22 cellular contexts compared by ENCODE assay signal in the genomic region with DNA sequence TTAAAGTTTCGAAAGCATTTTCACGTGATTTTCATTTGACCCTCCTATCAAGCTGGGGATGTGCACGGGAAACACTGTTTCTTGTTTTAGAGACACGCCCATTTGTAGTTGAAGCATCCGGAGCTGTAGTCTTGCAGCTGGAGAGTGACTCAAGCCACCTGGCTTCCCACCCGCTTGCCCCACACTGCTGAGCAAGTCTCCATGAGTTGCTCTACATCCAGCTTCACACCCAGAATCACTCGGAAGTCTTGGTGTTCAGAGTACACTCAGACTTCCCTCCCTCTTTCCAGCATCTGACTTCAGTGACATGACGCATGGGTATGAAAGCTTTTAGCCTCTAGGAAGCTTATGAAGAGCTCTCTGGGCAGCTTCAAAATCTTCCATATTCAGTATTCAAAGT.
A peak's percentile ranks its signal among the peaks of the same experiment; 100 is the strongest.
DNase-seq lines count a peak whose midpoint lies in the region; ATAC-seq and TF ChIP-seq lines count a peak whose summit lies in the region.
"Had no signal": no experiment of that assay in that cellular context is flagged by ENCODE, and none has a peak within 500 bp of the region (broad histone marks: within the 10 kb centered on the region; RNA-seq: fewer than 3 reads in every experiment).

No MANE protein-coding gene starts in this region.

- H3K27me3 ChIP-seq in osteoblast (ENCODE audit: insufficient read depth, low read length) (no peaks in the 10 kb centered on the region), aorta (ENCODE audit: control insufficient read depth in 1 of 2, insufficient read depth in 2 of 2, low read length in 1 of 2) (no peaks in the 10 kb centered on the region)
- H3K27me3 ChIP-seq: adrenal gland, esophagus squamous epithelium, MG63, testis had no signal

- no peak for DNase-seq in activated T-cell treated with anti-CD3 and anti-CD28 coated beads, Interleukin-2, amount 50 U/mL, for 72 hours
- no peak for DNase-seq in activated T-cell treated with anti-CD3 and anti-CD28 coated beads, Interleukin-2, amount 50 U/mL, for 1 hour
- peak; percentile 37 for DNase-seq in dermis blood vessel endothelial cell
- DNase-seq in osteoblast (ENCODE audit: insufficient read length, low spot score, missing footprints), result peak; percentile 41
- no peak for DNase-seq in aorta
- no peak for DNase-seq in activated naive CD8-positive, alpha-beta T cell treated with anti-CD3 and anti-CD28 coated beads, Interleukin-2, amount 50 U/mL, for 24 hours
- DNase-seq: adrenal gland; effector CD8-positive, alpha-beta T cell; esophagus squamous epithelium; MG63; NCI-H1694; NCI-H2227 treated with DMSO at 0.1 percent for 48 hours; stimulated activated CD4-positive, alpha-beta T cell treated with anti-CD3 and anti-CD28 coated beads, Interleukin-12 subunit alpha, Interleukin-12 subunit beta, amount 100 ng/mL, for 4 hours; testis; WERI-Rb-1 had no signal

- H3K27me3 Mint-ChIP-seq in activated T-cell treated with anti-CD3 and anti-CD28 coated beads, Interleukin-2, amount 50 U/mL, for 72 hours (ENCODE audit: low read depth), result no peaks in the 10 kb centered on the region
- H3K27me3 Mint-ChIP-seq in activated T-helper 17 cell treated with anti-CD3 and anti-CD28 coated beads, Interleukin-2, amount 50 U/mL, for 72 hours, result no peaks in the 10 kb centered on the region
- H3K27me3 Mint-ChIP-seq in activated naive CD8-positive, alpha-beta T cell treated with anti-CD3 and anti-CD28 coated beads, Interleukin-2, amount 50 U/mL, for 24 hours, result no peaks in the 10 kb centered on the region

- H3K27ac Mint-ChIP-seq in activated T-cell treated with anti-CD3 and anti-CD28 coated beads, Interleukin-2, amount 50 U/mL, for 72 hours, result peak overlapping the region; percentile 31
- no peak overlapping the region for H3K27ac Mint-ChIP-seq in activated T-helper 17 cell treated with anti-CD3 and anti-CD28 coated beads, Interleukin-2, amount 50 U/mL, for 72 hours
- no peak overlapping the region for H3K27ac Mint-ChIP-seq in activated naive CD8-positive, alpha-beta T cell treated with anti-CD3 and anti-CD28 coated beads, Interleukin-2, amount 50 U/mL, for 24 hours
- H3K27ac Mint-ChIP-seq: activated T-helper 1 cell treated with anti-CD3 and anti-CD28 coated beads, Interleukin-12 subunit alpha, Interleukin-12 subunit beta, Interleukin-2, Interleukin-4 antibody, amounts not matched to agents 30 ng/mL and 10 ng/mL and 1 ng/mL, durations not matched to agents 14 hours and 24 hours and 36 hours; CD14-positive monocyte had no signal

- TF ChIP-seq CTCF in osteoblast (IDR thresholded peaks at IDR 0.05; ENCODE audit: extremely low read depth, low read depth, low read length), result no peak

- H3K4me1 ChIP-seq in osteoblast (ENCODE audit: insufficient read depth, low read length) (peaks cover 10% of the 10 kb centered on the region), aorta (ENCODE audit: control insufficient read depth in 1 of 2, insufficient read depth in 2 of 2, low read length in 2 of 2) (no peaks in the 10 kb centered on the region)
- H3K4me1 ChIP-seq: A549, adrenal gland, esophagus squamous epithelium, psoas muscle, testis had no signal

- H3K27ac ChIP-seq in KOPT-K1 (ENCODE audit: low read depth, low read length, poor library complexity, severe bottlenecking) (peak overlapping the region; percentile 46), osteoblast (ENCODE audit: low read depth, low read length) (no peak overlapping the region), aorta (ENCODE audit: low read depth in 1 of 2, low read length in 2 of 2) (no peak overlapping the region)
- H3K27ac ChIP-seq: A549, adrenal gland, esophagus squamous epithelium, psoas muscle, testis, WERI-Rb-1 had no signal

- H3K9me3 Mint-ChIP-seq in activated T-cell treated with anti-CD3 and anti-CD28 coated beads, Interleukin-2, amount 50 U/mL, for 72 hours, result no peaks in the 10 kb centered on the region
- H3K9me3 Mint-ChIP-seq in activated T-helper 17 cell treated with anti-CD3 and anti-CD28 coated beads, Interleukin-2, amount 50 U/mL, for 72 hours, result no peaks in the 10 kb centered on the region
- H3K9me3 Mint-ChIP-seq in activated naive CD8-positive, alpha-beta T cell treated with anti-CD3 and anti-CD28 coated beads, Interleukin-2, amount 50 U/mL, for 24 hours, result no peaks in the 10 kb centered on the region
- H3K9me3 Mint-ChIP-seq: activated T-helper 1 cell treated with anti-CD3 and anti-CD28 coated beads, Interleukin-12 subunit alpha, Interleukin-12 subunit beta, Interleukin-2, Interleukin-4 antibody, amounts not matched to agents 30 ng/mL and 10 ng/mL and 1 ng/mL, durations not matched to agents 14 hours and 24 hours and 36 hours; neural crest cell had no signal

- no peaks in the 10 kb centered on the region for H4K20me1 ChIP-seq in osteoblast (ENCODE audit: insufficient read depth, low read length)

- intact Hi-C loops in aorta (cut with DNase I), result no loop called here

- H3K79me2 ChIP-seq in osteoblast (ENCODE audit: insufficient read depth, low read length), result no peaks in the 10 kb centered on the region

- H3K4me2 ChIP-seq in osteoblast (ENCODE audit: insufficient read depth, low read length), result no peak overlapping the region
- H3K4me2 ChIP-seq: A549 had no signal

- peaks cover 3 to 9% of the 10 kb centered on the region in 2 donors for H3K36me3 Mint-ChIP-seq in activated T-cell treated with anti-CD3 and anti-CD28 coated beads, Interleukin-2, amount 50 U/mL, for 72 hours (ENCODE audit: insufficient read depth in 2 of 2)
- peaks cover 76% of the 10 kb centered on the region for H3K36me3 Mint-ChIP-seq in activated T-helper 17 cell treated with anti-CD3 and anti-CD28 coated beads, Interleukin-2, amount 50 U/mL, for 72 hours (ENCODE audit: low read depth)
- H3K36me3 Mint-ChIP-seq in activated naive CD8-positive, alpha-beta T cell treated with anti-CD3 and anti-CD28 coated beads, Interleukin-2, amount 50 U/mL, for 24 hours (ENCODE audit: low read depth), result peaks cover 53% of the 10 kb centered on the region

- ATAC-seq in activated T-cell treated with anti-CD3 and anti-CD28 coated beads, Interleukin-2, amount 50 U/mL, for 72 hours (replicated peaks in 1 of 2), result peak in 1 of 2 donors; percentile 15
- ATAC-seq in aorta (ENCODE audit: low FRiP score), result no peak
- ATAC-seq in activated T-helper 17 cell treated with anti-CD3 and anti-CD28 coated beads, Interleukin-2, amount 50 U/mL, for 72 hours (replicated peaks), result no peak
- ATAC-seq in activated naive CD8-positive, alpha-beta T cell treated with anti-CD3 and anti-CD28 coated beads, Interleukin-2, amount 50 U/mL, for 24 hours, result no peak
- ATAC-seq: A549, psoas muscle had no signal

- 89 to 91% methylated on average over 8 of the region's 8 CpGs for WGBS in aorta, 2 donors

- no peak overlapping the region for H2AFZ ChIP-seq in osteoblast (ENCODE audit: low read length)

- H3K4me3 ChIP-seq in osteoblast (ENCODE audit: insufficient read depth, low read length), result no peak overlapping the region
- no peak overlapping the region for H3K4me3 ChIP-seq in aorta (ENCODE audit: low read length in 2 of 2)
- H3K4me3 ChIP-seq: A549, adrenal gland, esophagus squamous epithelium, MG63, psoas muscle, testis had no signal

- H3K36me3 ChIP-seq in KOPT-K1 (ENCODE audit: insufficient read depth, low read length) (peaks cover 4% of the 10 kb centered on the region; the same call in 1 of the 2 replicates), osteoblast (ENCODE audit: insufficient read depth, low read length) (peaks cover 15% of the 10 kb centered on the region), aorta (ENCODE audit: control insufficient read depth in 1 of 2, insufficient read depth in 2 of 2, low read length in 1 of 2) (peaks cover 2 to 5% of the 10 kb centered on the region in 2 donors)
- H3K36me3 ChIP-seq: adrenal gland, MG63, WERI-Rb-1 had no signal

- peaks cover 44% of the 10 kb centered on the region for H3K4me1 Mint-ChIP-seq in activated T-cell treated with anti-CD3 and anti-CD28 coated beads, Interleukin-2, amount 50 U/mL, for 72 hours (ENCODE audit: low read depth)
- peaks cover 10% of the 10 kb centered on the region for H3K4me1 Mint-ChIP-seq in activated T-helper 17 cell treated with anti-CD3 and anti-CD28 coated beads, Interleukin-2, amount 50 U/mL, for 72 hours
- peaks cover 30% of the 10 kb centered on the region for H3K4me1 Mint-ChIP-seq in activated naive CD8-positive, alpha-beta T cell treated with anti-CD3 and anti-CD28 coated beads, Interleukin-2, amount 50 U/mL, for 24 hours
- H3K4me1 Mint-ChIP-seq: neural crest cell had no signal

- H3K4me3 Mint-ChIP-seq in activated T-cell treated with anti-CD3 and anti-CD28 coated beads, Interleukin-2, amount 50 U/mL, for 72 hours, result no peak overlapping the region
- H3K4me3 Mint-ChIP-seq in activated T-helper 17 cell treated with anti-CD3 and anti-CD28 coated beads, Interleukin-2, amount 50 U/mL, for 72 hours, result no peak overlapping the region
- no peak overlapping the region for H3K4me3 Mint-ChIP-seq in activated naive CD8-positive, alpha-beta T cell treated with anti-CD3 and anti-CD28 coated beads, Interleukin-2, amount 50 U/mL, for 24 hours
- H3K4me3 Mint-ChIP-seq: activated T-helper 1 cell treated with anti-CD3 and anti-CD28 coated beads, Interleukin-12 subunit alpha, Interleukin-12 subunit beta, Interleukin-2, Interleukin-4 antibody, amounts not matched to agents 30 ng/mL and 10 ng/mL and 1 ng/mL, durations not matched to agents 14 hours and 24 hours and 36 hours; CD14-positive monocyte; neural crest cell had no signal

- H3K9me3 ChIP-seq in KOPT-K1 (ENCODE audit: insufficient read depth, low read length, poor library complexity, severe bottlenecking) (no peaks in the 10 kb centered on the region), osteoblast (ENCODE audit: low read depth, low read length) (no peaks in the 10 kb centered on the region), aorta (ENCODE audit: control insufficient read depth, low read length) (peaks cover under 1% of the 10 kb centered on the region)
- H3K9me3 ChIP-seq: A549, adrenal gland, esophagus squamous epithelium, MG63, psoas muscle, testis had no signal

Comparison
In these comparisons a context has a peak if more than half of its experiments do, and no peak if none do; other contexts are left out.
1. DNase-seq: peak in dermis blood vessel endothelial cell (single experiment) and osteoblast (single experiment); none in activated T-cell treated with anti-CD3 and anti-CD28 coated beads, Interleukin-2, amount 50 U/mL, for 72 hours (0 of 2), activated T-cell treated with anti-CD3 and anti-CD28 coated beads, Interleukin-2, amount 50 U/mL, for 1 hour (single experiment), aorta (0 of 2) and activated naive CD8-positive, alpha-beta T cell treated with anti-CD3 and anti-CD28 coated beads, Interleukin-2, amount 50 U/mL, for 24 hours (single experiment).